Comparison of ENCODE assay signal across 8 cellular contexts in the genomic region with DNA sequence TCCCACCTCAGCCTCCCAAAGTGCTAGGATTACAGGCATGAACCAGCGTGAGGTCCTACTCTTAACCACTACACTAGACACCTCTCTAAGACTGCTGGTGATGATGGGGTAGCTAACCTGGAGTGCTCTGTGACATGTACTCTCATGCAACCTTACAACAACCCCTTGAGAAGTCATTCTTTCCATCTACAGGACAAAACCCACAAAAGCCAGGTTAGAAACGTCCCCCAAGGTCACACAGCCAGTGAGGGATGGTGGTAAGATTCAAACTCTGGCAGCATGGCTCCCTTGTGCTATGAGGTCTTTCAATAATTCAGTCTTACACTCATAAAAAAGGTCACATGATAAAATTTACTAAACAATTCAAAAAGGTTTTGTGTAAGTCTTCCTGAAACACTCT.
DNase-seq lines count a peak whose midpoint lies in the region; ATAC-seq, FAIRE-seq and TF ChIP-seq lines count a peak whose summit lies in the region.

No MANE protein-coding gene starts in this region.

- H3K36me3 ChIP-seq in SU-DHL-6 (ENCODE audit: low read length) (0 out of 2 replicates have a peak, but pooled peaks cover 4% of the 10 kb centered on the region), esophagus muscularis mucosa (no peaks in the 10 kb centered on the region), skeletal muscle satellite cell (ENCODE audit: insufficient read depth, low read length) (no peaks in the 10 kb centered on the region)

- peaks cover 35% of the 10 kb centered on the region for H3F3A ChIP-seq in SU-DHL-6 (ENCODE audit: insufficient read depth)

- DNase-seq in GM12892 (ENCODE audit: insufficient read length) = no peak
- DNase-seq in esophagus muscularis mucosa (ENCODE audit: extremely low spot score) = no peak
- DNase-seq in D341Med (ENCODE audit: low spot score) = no peak
- no peak for DNase-seq in NCI-H2227 treated with DMSO at 0.1 percent for 48 hours (lab: John Stamatoyannopoulos, UW)
- DNase-seq in Ammon's horn (ENCODE audit: low spot score) = no peak

- H3K27ac ChIP-seq in SU-DHL-6 (ENCODE audit: low read depth, low read length) = peak overlapping the region; percentile 88
- H3K27ac ChIP-seq in esophagus muscularis mucosa (replicated peaks in 1 of 4) = peak overlapping the region; percentile 96 to 99 (median 98)

- H3K27me3 ChIP-seq in SU-DHL-6 (ENCODE audit: low read length) (no peaks in the 10 kb centered on the region), esophagus muscularis mucosa (no peaks in the 10 kb centered on the region), skeletal muscle satellite cell (ENCODE audit: control insufficient read depth, insufficient read depth, low read length) (no peaks in the 10 kb centered on the region)

- TF ChIP-seq POLR2A in GM12892 (IDR thresholded peaks at IDR 0.05; ENCODE audit: low read depth, low read length) (no peak), esophagus muscularis mucosa (IDR thresholded peaks at IDR 0.05; ENCODE audit: low read depth) (no peak)

- no peaks in the 10 kb centered on the region for H3K9me3 ChIP-seq in SU-DHL-6 (ENCODE audit: insufficient read depth, low read length)
- no peaks in the 10 kb centered on the region for H3K9me3 ChIP-seq in esophagus muscularis mucosa
- no peaks in the 10 kb centered on the region for H3K9me3 ChIP-seq in skeletal muscle satellite cell (replicated peaks; ENCODE audit: low read length)

- intact Hi-C loops in esophagus muscularis mucosa (cut with DNase I) = no loop called here

- no peak for ATAC-seq in HG03354 (IDR thresholded peaks at IDR 0.05; ENCODE audit: poor library complexity, severe bottlenecking, unreplicated experiment)

- H4K20me1 ChIP-seq in SU-DHL-6 (ENCODE audit: low read depth, low read length) = no peaks in the 10 kb centered on the region

- H3K4me2 ChIP-seq in SU-DHL-6 (ENCODE audit: low read depth, low read length, poor library complexity, severe bottlenecking) (peak overlapping the region; percentile 92), skeletal muscle satellite cell (ENCODE audit: low read length) (peak overlapping the region; percentile 85)

- peak overlapping the region; percentile 86 for H3K9ac ChIP-seq in SU-DHL-6 (ENCODE audit: low read length)
- peak overlapping the region; percentile 87 for H3K9ac ChIP-seq in skeletal muscle satellite cell (ENCODE audit: low read depth, low read length)

- no peak for TF ChIP-seq EP300 in esophagus muscularis mucosa (IDR thresholded peaks at IDR 0.05)

- WGBS in esophagus muscularis mucosa = 69% methylated on average over 2 of the region's 2 CpGs

- peak overlapping the region; percentile 11 for H2AFZ ChIP-seq in SU-DHL-6 (ENCODE audit: low read depth, low read length, severe bottlenecking)

- H3K4me1 ChIP-seq in esophagus muscularis mucosa = peaks cover 12 to 35% (median 27%) of the 10 kb centered on the region in 4 donors
- peaks cover 33% of the 10 kb centered on the region for H3K4me1 ChIP-seq in skeletal muscle satellite cell (ENCODE audit: control insufficient read depth, insufficient read depth, low read length)

- H3K4me3 ChIP-seq in SU-DHL-6 (ENCODE audit: insufficient read depth, low read length, poor library complexity, severe bottlenecking) (peak overlapping the region; percentile 87), esophagus muscularis mucosa (peak overlapping the region in 2 of 4 donors; percentile 5 to 82), skeletal muscle satellite cell (ENCODE audit: low read length) (peak overlapping the region; percentile 75)

- TF ChIP-seq CTCF in SU-DHL-6 (IDR thresholded peaks at IDR 0.05; ENCODE audit: insufficient read depth, low read length, poor library complexity, severe bottlenecking) (no peak), esophagus muscularis mucosa (IDR thresholded peaks at IDR 0.05) (no peak)

- H3K9me2 ChIP-seq in SU-DHL-6 (replicated peaks; ENCODE audit: insufficient read depth, low read length) = no peaks in the 10 kb centered on the region

- peak; percentile 17 for FAIRE-seq in GM12892 (lab: Jason Lieb, UNC)

- H3K79me2 ChIP-seq in SU-DHL-6 (ENCODE audit: insufficient read depth, low read length) = peaks cover 17% of the 10 kb centered on the region; the same call in 1 of the 2 replicates
